1 cellular context compared by ENCODE assay signal in the genomic region with DNA sequence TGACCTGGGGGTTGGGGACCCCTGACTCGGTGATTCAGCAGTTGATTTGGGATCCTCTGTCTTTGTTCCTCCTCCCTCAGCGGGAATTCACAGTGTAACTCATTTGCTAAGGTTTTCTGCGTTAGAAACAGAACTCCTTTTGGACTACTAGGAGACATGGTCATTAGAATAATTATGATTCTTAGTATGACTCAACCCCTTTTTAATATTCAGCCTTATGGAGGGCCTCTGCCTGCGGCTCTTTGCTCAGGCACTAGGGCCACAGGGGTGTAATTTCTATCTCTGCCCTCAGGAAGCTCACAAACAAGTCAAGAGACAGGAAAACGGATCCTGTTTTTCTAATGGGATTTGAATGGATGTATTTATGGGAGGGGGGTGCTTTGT.
TF ChIP-seq lines count a peak whose summit lies in the region.

No MANE protein-coding gene starts in this region.

TF ChIP-seq in GM12878, 131 proteins besides CTCF, POLR2A, EP300 and RAD21 (continues in another document):
- TF ChIP-seq, protein P1, sequence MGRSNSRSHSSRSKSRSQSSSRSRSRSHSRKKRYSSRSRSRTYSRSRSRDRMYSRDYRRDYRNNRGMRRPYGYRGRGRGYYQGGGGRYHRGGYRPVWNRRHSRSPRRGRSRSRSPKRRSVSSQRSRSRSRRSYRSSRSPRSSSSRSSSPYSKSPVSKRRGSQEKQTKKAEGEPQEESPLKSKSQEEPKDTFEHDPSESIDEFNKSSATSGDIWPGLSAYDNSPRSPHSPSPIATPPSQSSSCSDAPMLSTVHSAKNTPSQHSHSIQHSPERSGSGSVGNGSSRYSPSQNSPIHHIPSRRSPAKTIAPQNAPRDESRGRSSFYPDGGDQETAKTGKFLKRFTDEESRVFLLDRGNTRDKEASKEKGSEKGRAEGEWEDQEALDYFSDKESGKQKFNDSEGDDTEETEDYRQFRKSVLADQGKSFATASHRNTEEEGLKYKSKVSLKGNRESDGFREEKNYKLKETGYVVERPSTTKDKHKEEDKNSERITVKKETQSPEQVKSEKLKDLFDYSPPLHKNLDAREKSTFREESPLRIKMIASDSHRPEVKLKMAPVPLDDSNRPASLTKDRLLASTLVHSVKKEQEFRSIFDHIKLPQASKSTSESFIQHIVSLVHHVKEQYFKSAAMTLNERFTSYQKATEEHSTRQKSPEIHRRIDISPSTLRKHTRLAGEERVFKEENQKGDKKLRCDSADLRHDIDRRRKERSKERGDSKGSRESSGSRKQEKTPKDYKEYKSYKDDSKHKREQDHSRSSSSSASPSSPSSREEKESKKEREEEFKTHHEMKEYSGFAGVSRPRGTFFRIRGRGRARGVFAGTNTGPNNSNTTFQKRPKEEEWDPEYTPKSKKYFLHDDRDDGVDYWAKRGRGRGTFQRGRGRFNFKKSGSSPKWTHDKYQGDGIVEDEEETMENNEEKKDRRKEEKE (IDR thresholded peaks at IDR 0.05) = no peak
- TF ChIP-seq DPF2 (IDR thresholded peaks at IDR 0.05) = no peak
- TF ChIP-seq IRF4 (IDR thresholded peaks at IDR 0.05; ENCODE audit: low read depth, low read length) = no peak
- peak; percentile 21; the same call in 1 of the 2 replicates for TF ChIP-seq POLR2AphosphoS2 (IDR thresholded peaks at IDR 0.05; ENCODE audit: low read depth, low read length)
- no peak for TF ChIP-seq MEF2A (IDR thresholded peaks at IDR 0.05; ENCODE audit: insufficient read depth, low read depth, low read length)
- TF ChIP-seq SUZ12 (IDR thresholded peaks at IDR 0.05; ENCODE audit: unreplicated experiment) = no peak
- TF ChIP-seq, protein P2, sequence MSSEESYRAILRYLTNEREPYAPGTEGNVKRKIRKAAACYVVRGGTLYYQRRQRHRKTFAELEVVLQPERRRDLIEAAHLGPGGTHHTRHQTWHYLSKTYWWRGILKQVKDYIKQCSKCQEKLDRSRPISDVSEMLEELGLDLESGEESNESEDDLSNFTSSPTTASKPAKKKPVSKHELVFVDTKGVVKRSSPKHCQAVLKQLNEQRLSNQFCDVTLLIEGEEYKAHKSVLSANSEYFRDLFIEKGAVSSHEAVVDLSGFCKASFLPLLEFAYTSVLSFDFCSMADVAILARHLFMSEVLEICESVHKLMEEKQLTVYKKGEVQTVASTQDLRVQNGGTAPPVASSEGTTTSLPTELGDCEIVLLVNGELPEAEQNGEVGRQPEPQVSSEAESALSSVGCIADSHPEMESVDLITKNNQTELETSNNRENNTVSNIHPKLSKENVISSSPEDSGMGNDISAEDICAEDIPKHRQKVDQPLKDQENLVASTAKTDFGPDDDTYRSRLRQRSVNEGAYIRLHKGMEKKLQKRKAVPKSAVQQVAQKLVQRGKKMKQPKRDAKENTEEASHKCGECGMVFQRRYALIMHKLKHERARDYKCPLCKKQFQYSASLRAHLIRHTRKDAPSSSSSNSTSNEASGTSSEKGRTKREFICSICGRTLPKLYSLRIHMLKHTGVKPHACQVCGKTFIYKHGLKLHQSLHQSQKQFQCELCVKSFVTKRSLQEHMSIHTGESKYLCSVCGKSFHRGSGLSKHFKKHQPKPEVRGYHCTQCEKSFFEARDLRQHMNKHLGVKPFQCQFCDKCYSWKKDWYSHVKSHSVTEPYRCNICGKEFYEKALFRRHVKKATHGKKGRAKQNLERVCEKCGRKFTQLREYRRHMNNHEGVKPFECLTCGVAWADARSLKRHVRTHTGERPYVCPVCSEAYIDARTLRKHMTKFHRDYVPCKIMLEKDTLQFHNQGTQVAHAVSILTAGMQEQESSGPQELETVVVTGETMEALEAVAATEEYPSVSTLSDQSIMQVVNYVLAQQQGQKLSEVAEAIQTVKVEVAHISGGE (CRISPR knock-in tag; IDR thresholded peaks at IDR 0.05) = no peak
- TF ChIP-seq NFYA (IDR thresholded peaks at IDR 0.05; ENCODE audit: borderline replicate concordance, low read depth, low read length) = no peak
- TF ChIP-seq BCL11A (IDR thresholded peaks at IDR 0.05; ENCODE audit: low read depth, low read length) = peak; percentile 9; the same call in 1 of the 2 replicates
- no peak for TF ChIP-seq SMAD1 (IDR thresholded peaks at IDR 0.05; ENCODE audit: low read depth, partially characterized antibody)
- TF ChIP-seq, protein P3, sequence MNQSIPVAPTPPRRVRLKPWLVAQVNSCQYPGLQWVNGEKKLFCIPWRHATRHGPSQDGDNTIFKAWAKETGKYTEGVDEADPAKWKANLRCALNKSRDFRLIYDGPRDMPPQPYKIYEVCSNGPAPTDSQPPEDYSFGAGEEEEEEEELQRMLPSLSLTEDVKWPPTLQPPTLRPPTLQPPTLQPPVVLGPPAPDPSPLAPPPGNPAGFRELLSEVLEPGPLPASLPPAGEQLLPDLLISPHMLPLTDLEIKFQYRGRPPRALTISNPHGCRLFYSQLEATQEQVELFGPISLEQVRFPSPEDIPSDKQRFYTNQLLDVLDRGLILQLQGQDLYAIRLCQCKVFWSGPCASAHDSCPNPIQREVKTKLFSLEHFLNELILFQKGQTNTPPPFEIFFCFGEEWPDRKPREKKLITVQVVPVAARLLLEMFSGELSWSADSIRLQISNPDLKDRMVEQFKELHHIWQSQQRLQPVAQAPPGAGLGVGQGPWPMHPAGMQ (IDR thresholded peaks at IDR 0.05; ENCODE audit: borderline replicate concordance) = no peak
- TF ChIP-seq STAT3 (IDR thresholded peaks at IDR 0.05; ENCODE audit: low read depth, low read length) = no peak
- TF ChIP-seq POLR2AphosphoS5 (IDR thresholded peaks at IDR 0.05; ENCODE audit: low read length) = no peak
- TF ChIP-seq POU2F2 (IDR thresholded peaks at IDR 0.05; ENCODE audit: borderline replicate concordance, low read depth, low read length) = no peak
- TF ChIP-seq, protein P4, sequence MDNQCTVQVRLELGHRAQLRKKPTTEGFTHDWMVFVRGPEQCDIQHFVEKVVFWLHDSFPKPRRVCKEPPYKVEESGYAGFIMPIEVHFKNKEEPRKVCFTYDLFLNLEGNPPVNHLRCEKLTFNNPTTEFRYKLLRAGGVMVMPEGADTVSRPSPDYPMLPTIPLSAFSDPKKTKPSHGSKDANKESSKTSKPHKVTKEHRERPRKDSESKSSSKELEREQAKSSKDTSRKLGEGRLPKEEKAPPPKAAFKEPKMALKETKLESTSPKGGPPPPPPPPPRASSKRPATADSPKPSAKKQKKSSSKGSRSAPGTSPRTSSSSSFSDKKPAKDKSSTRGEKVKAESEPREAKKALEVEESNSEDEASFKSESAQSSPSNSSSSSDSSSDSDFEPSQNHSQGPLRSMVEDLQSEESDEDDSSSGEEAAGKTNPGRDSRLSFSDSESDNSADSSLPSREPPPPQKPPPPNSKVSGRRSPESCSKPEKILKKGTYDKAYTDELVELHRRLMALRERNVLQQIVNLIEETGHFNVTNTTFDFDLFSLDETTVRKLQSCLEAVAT (IDR thresholded peaks at IDR 0.05) = peak; percentile 50; the same call in 1 of the 2 replicates
- TF ChIP-seq, protein P5, sequence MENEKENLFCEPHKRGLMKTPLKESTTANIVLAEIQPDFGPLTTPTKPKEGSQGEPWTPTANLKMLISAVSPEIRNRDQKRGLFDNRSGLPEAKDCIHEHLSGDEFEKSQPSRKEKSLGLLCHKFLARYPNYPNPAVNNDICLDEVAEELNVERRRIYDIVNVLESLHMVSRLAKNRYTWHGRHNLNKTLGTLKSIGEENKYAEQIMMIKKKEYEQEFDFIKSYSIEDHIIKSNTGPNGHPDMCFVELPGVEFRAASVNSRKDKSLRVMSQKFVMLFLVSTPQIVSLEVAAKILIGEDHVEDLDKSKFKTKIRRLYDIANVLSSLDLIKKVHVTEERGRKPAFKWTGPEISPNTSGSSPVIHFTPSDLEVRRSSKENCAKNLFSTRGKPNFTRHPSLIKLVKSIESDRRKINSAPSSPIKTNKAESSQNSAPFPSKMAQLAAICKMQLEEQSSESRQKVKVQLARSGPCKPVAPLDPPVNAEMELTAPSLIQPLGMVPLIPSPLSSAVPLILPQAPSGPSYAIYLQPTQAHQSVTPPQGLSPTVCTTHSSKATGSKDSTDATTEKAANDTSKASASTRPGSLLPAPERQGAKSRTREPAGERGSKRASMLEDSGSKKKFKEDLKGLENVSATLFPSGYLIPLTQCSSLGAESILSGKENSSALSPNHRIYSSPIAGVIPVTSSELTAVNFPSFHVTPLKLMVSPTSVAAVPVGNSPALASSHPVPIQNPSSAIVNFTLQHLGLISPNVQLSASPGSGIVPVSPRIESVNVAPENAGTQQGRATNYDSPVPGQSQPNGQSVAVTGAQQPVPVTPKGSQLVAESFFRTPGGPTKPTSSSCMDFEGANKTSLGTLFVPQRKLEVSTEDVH (IDR thresholded peaks at IDR 0.05; ENCODE audit: low read depth, partially characterized antibody) = no peak
- TF ChIP-seq JUNB (IDR thresholded peaks at IDR 0.05) = 0 out of 2 replicates have a peak, but pooled peaks have one; percentile 7
- TF ChIP-seq, protein P6, sequence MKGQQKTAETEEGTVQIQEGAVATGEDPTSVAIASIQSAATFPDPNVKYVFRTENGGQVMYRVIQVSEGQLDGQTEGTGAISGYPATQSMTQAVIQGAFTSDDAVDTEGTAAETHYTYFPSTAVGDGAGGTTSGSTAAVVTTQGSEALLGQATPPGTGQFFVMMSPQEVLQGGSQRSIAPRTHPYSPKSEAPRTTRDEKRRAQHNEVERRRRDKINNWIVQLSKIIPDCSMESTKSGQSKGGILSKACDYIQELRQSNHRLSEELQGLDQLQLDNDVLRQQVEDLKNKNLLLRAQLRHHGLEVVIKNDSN (IDR thresholded peaks at IDR 0.05; ENCODE audit: borderline replicate concordance, extremely low read length, insufficient read depth, low read depth, low read length) = no peak
- no peak for TF ChIP-seq KLF5 (IDR thresholded peaks at IDR 0.05; ENCODE audit: partially characterized antibody)
- no peak for TF ChIP-seq CEBPB (IDR thresholded peaks at IDR 0.05; ENCODE audit: borderline replicate concordance in 1 of 2, low read depth in 2 of 2, low read length in 2 of 2)
- TF ChIP-seq ATF7 (IDR thresholded peaks at IDR 0.05; ENCODE audit: low read depth) = no peak
- no peak for TF ChIP-seq GABPA (IDR thresholded peaks at IDR 0.05; ENCODE audit: low read depth)
- TF ChIP-seq, protein P7, sequence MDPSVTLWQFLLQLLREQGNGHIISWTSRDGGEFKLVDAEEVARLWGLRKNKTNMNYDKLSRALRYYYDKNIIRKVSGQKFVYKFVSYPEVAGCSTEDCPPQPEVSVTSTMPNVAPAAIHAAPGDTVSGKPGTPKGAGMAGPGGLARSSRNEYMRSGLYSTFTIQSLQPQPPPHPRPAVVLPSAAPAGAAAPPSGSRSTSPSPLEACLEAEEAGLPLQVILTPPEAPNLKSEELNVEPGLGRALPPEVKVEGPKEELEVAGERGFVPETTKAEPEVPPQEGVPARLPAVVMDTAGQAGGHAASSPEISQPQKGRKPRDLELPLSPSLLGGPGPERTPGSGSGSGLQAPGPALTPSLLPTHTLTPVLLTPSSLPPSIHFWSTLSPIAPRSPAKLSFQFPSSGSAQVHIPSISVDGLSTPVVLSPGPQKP (IDR thresholded peaks at IDR 0.05; ENCODE audit: low read depth, low read length) = no peak
- TF ChIP-seq MXI1 (IDR thresholded peaks at IDR 0.05; ENCODE audit: low read depth, low read length) = 0 out of 2 replicates have a peak, but pooled peaks have one; percentile 2
- no peak for TF ChIP-seq NFXL1 (IDR thresholded peaks at IDR 0.05; ENCODE audit: borderline replicate concordance)
- no peak for TF ChIP-seq SRF (IDR thresholded peaks at IDR 0.05; ENCODE audit: low read depth in 2 of 2, low read length in 2 of 2)
- no peak for TF ChIP-seq RBBP5 (conservative IDR thresholded peaks at IDR 0.05)
- TF ChIP-seq IKZF1 (conservative IDR thresholded peaks at IDR 0.05) = 0 out of 2 replicates have a peak, but pooled peaks have one; percentile 3
- TF ChIP-seq YY1 (IDR thresholded peaks at IDR 0.05; ENCODE audit: low read depth, low read length) = no peak
- no peak for TF ChIP-seq TCF7 (IDR thresholded peaks at IDR 0.05; ENCODE audit: borderline replicate concordance)
- TF ChIP-seq IKZF2 (IDR thresholded peaks at IDR 0.05) = 0 out of 4 replicates have a peak, but pooled peaks of 1 of the 2 experiments have one; percentile 4
- TF ChIP-seq, protein P8, sequence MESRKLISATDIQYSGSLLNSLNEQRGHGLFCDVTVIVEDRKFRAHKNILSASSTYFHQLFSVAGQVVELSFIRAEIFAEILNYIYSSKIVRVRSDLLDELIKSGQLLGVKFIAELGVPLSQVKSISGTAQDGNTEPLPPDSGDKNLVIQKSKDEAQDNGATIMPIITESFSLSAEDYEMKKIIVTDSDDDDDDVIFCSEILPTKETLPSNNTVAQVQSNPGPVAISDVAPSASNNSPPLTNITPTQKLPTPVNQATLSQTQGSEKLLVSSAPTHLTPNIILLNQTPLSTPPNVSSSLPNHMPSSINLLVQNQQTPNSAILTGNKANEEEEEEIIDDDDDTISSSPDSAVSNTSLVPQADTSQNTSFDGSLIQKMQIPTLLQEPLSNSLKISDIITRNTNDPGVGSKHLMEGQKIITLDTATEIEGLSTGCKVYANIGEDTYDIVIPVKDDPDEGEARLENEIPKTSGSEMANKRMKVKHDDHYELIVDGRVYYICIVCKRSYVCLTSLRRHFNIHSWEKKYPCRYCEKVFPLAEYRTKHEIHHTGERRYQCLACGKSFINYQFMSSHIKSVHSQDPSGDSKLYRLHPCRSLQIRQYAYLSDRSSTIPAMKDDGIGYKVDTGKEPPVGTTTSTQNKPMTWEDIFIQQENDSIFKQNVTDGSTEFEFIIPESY (IDR thresholded peaks at IDR 0.05) = no peak
- no peak for TF ChIP-seq ZNF24 (IDR thresholded peaks at IDR 0.05)
- TF ChIP-seq, protein P9, sequence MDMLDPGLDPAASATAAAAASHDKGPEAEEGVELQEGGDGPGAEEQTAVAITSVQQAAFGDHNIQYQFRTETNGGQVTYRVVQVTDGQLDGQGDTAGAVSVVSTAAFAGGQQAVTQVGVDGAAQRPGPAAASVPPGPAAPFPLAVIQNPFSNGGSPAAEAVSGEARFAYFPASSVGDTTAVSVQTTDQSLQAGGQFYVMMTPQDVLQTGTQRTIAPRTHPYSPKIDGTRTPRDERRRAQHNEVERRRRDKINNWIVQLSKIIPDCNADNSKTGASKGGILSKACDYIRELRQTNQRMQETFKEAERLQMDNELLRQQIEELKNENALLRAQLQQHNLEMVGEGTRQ (IDR thresholded peaks at IDR 0.05; ENCODE audit: borderline replicate concordance, low read depth, low read length) = no peak
- TF ChIP-seq, protein P10, sequence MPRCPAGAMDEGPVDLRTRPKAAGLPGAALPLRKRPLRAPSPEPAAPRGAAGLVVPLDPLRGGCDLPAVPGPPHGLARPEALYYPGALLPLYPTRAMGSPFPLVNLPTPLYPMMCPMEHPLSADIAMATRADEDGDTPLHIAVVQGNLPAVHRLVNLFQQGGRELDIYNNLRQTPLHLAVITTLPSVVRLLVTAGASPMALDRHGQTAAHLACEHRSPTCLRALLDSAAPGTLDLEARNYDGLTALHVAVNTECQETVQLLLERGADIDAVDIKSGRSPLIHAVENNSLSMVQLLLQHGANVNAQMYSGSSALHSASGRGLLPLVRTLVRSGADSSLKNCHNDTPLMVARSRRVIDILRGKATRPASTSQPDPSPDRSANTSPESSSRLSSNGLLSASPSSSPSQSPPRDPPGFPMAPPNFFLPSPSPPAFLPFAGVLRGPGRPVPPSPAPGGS (IDR thresholded peaks at IDR 0.05; ENCODE audit: borderline replicate concordance, insufficient read depth, low read depth, low read length, poor library complexity, severe bottlenecking) = no peak
- TF ChIP-seq MTA2 (IDR thresholded peaks at IDR 0.05; ENCODE audit: low read depth) = 0 out of 2 replicates have a peak, but pooled peaks have one; percentile 14
- TF ChIP-seq ZNF217 (IDR thresholded peaks at IDR 0.05) = no peak
